In genomic region chr2:113202305-113203216, GRCh38 we compare ENCODE assay signal across 14 cellular contexts. TPM values are rescaled to one million over a fixed set of nuclear protein-coding genes. Genes with fewer than 3 reads are reported as not detected.
DNase-seq lines count a peak whose midpoint lies in the region; ATAC-seq, FAIRE-seq and TF ChIP-seq lines count a peak whose summit lies in the region.
"Had no signal": no experiment of that assay in that cellular context is flagged by ENCODE, and none has a peak within 500 bp of the region (broad histone marks: within the 10 kb centered on the region; RNA-seq: fewer than 3 reads in every experiment).

No MANE protein-coding gene starts in this region.

- H4K8ac ChIP-seq in mesenchymal stem cell (ENCODE audit: low read length): no peak overlapping the region

- H3K23ac ChIP-seq in mesenchymal stem cell (ENCODE audit: low read length in 2 of 2): no peak overlapping the region

- H3K14ac ChIP-seq in mesenchymal stem cell (ENCODE audit: low read length in 2 of 2): peak overlapping the region in 1 of 2 experiments; percentile 44

- H3K27ac ChIP-seq in AG04450 (ENCODE audit: low read depth, low read length) (no peak overlapping the region), mesenchymal stem cell (ENCODE audit: low read length, poor library complexity, severe bottlenecking) (peak overlapping the region; percentile 83)
- H3K27ac ChIP-seq: brain microvascular endothelial cell, left ventricle myocardium inferior, right lobe of liver had no signal

- H3K4me2 ChIP-seq in mesenchymal stem cell (ENCODE audit: low read length, poor library complexity, severe bottlenecking): no peak overlapping the region

- H3K36me3 Mint-ChIP-seq in activated naive CD8-positive, alpha-beta T cell treated with anti-CD3 and anti-CD28 coated beads, Interleukin-2, amount 10 ng/mL, durations not matched to agents 7 days and 5 days: peaks cover 22% of the 10 kb centered on the region

- DNase-seq in AG04450 (ENCODE audit: low read depth, low spot score): no peak
- DNase-seq in GM12891 (ENCODE audit: insufficient read length, low spot score): no peak
- DNase-seq in activated naive CD8-positive, alpha-beta T cell treated with anti-CD3 and anti-CD28 coated beads, Interleukin-2, amount 10 ng/mL, durations not matched to agents 7 days and 5 days: no peak
- no peak for DNase-seq in mesenchymal stem cell
- DNase-seq in NCI-H82 treated with DMSO at 0.1 percent for 48 hours (lab: John Stamatoyannopoulos, UW; ENCODE audit: unreplicated experiment): no peak
- DNase-seq in HAP-1 (ENCODE audit: low spot score in 2 of 2): no peak
- DNase-seq in RPMI8226: no peak
- no peak for DNase-seq in effector CD8-positive, alpha-beta T cell (lab: John Stamatoyannopoulos, UW)
- DNase-seq: activated CD4-positive, alpha-beta T cell treated with anti-CD3 and anti-CD28 coated beads, Interleukin-2, amount 50 U/mL, for 4 hours; left ventricle myocardium inferior; NCI-H345 had no signal

- peaks cover 0 to 14% of the 10 kb centered on the region in 2 experiments for H3K36me3 ChIP-seq in mesenchymal stem cell (ENCODE audit: control insufficient read depth in 1 of 2, insufficient read depth in 2 of 2, low read depth in 1 of 2, low read length in 2 of 2)
- no peaks in the 10 kb centered on the region for H3K36me3 ChIP-seq in HAP-1 (replicated peaks)
- H3K36me3 ChIP-seq: brain microvascular endothelial cell, left ventricle myocardium inferior had no signal

- no peak overlapping the region for H2AFZ ChIP-seq in mesenchymal stem cell (ENCODE audit: low read depth, low read length)

- FAIRE-seq in GM12891 (lab: Jason Lieb, UNC): no peak
- FAIRE-seq: GM18507 had no signal

- CTCF ChIA-PET in AG04450 (lab: Charles Lee): interaction anchor here (1.0 to 12.1 kb wide), 7 partner anchors 9 to 187 kb away, joined by 3 to 200 read pairs (median 10); no protein-coding TSS in a partner anchor

- peak overlapping the region; percentile 81 for H2AK5ac ChIP-seq in mesenchymal stem cell (ENCODE audit: low read length, severe bottlenecking)

- peak overlapping the region; percentile 19 for H3K9ac ChIP-seq in mesenchymal stem cell (ENCODE audit: low read length)

- peak overlapping the region; percentile 77 for H3K27ac Mint-ChIP-seq in activated naive CD8-positive, alpha-beta T cell treated with anti-CD3 and anti-CD28 coated beads, Interleukin-2, amount 10 ng/mL, durations not matched to agents 7 days and 5 days

- 0 out of 2 replicates have a peak, but pooled peaks have one; percentile 3 for TF ChIP-seq CTCF in AG04450 (IDR thresholded peaks at IDR 0.05; ENCODE audit: low read depth, low read length)

- no peaks in the 10 kb centered on the region for H3K9me3 Mint-ChIP-seq in activated naive CD8-positive, alpha-beta T cell treated with anti-CD3 and anti-CD28 coated beads, Interleukin-2, amount 10 ng/mL, durations not matched to agents 7 days and 5 days

- H3K79me1 ChIP-seq in mesenchymal stem cell (replicated peaks; ENCODE audit: low read length, poor library complexity, severe bottlenecking): peaks cover 5% of the 10 kb centered on the region

- POLR2A ChIA-PET in AG04450 (lab: Yijun Ruan, JAX): no interaction called here
- POLR2A ChIA-PET in activated naive CD8-positive, alpha-beta T cell treated with anti-CD3 and anti-CD28 coated beads, Interleukin-2, amount 10 ng/mL, durations not matched to agents 7 days and 5 days (lab: Charles Lee): interaction anchor here (0.6 to 1.8 kb wide), 5 partner anchors 27 to 134 kb away, joined by 3 to 5 read pairs (median 4); partner anchors contain the start of gene IL1F10

- H2BK5ac ChIP-seq in mesenchymal stem cell (ENCODE audit: low read depth, low read length, poor library complexity, severe bottlenecking): peak overlapping the region; percentile 47

- H3K4me3 ChIP-seq in AG04450 (ENCODE audit: low read depth, low read length) (no peak overlapping the region), mesenchymal stem cell (ENCODE audit: insufficient read depth in 1 of 2, low read depth in 1 of 2, low read length in 2 of 2) (no peak overlapping the region), HAP-1 (no peak overlapping the region)
- H3K4me3 ChIP-seq: left ventricle myocardium inferior, right lobe of liver had no signal

- no peak overlapping the region for H2BK15ac ChIP-seq in mesenchymal stem cell (ENCODE audit: low read depth, poor library complexity, severe bottlenecking)

- peaks cover 8% of the 10 kb centered on the region for H3K27me3 ChIP-seq in AG04450 (ENCODE audit: control insufficient read depth, insufficient read depth, low read length)
- no peaks in the 10 kb centered on the region for H3K27me3 ChIP-seq in mesenchymal stem cell (ENCODE audit: control insufficient read depth in 1 of 2, insufficient read depth in 1 of 2, low read length in 2 of 2)
- no peaks in the 10 kb centered on the region for H3K27me3 ChIP-seq in HAP-1 (ENCODE audit: low read depth)
- H3K27me3 ChIP-seq: brain microvascular endothelial cell, right lobe of liver had no signal

- H3K9me3 ChIP-seq in AG04450 (ENCODE audit: control insufficient read depth, insufficient read depth, low read length) (no peaks in the 10 kb centered on the region; the same call in 1 of the 2 replicates), mesenchymal stem cell (ENCODE audit: control insufficient read depth, low read length) (no peaks in the 10 kb centered on the region), HAP-1 (no peaks in the 10 kb centered on the region)
- H3K9me3 ChIP-seq: left ventricle myocardium inferior, right lobe of liver had no signal

- H2BK12ac ChIP-seq in mesenchymal stem cell (ENCODE audit: low read length in 2 of 2): no peak overlapping the region

- H3K18ac ChIP-seq in mesenchymal stem cell (ENCODE audit: low read depth in 1 of 2, low read length in 2 of 2): no peak overlapping the region

- H3K4me3 Mint-ChIP-seq in activated naive CD8-positive, alpha-beta T cell treated with anti-CD3 and anti-CD28 coated beads, Interleukin-2, amount 10 ng/mL, durations not matched to agents 7 days and 5 days: no peak overlapping the region

- peak; percentile 73; the same call in 1 of the 2 replicates for TF ChIP-seq POLR2A in GM12891 (IDR thresholded peaks at IDR 0.05; ENCODE audit: low read depth, low read length)

- no peaks in the 10 kb centered on the region for H3K27me3 Mint-ChIP-seq in activated naive CD8-positive, alpha-beta T cell treated with anti-CD3 and anti-CD28 coated beads, Interleukin-2, amount 10 ng/mL, durations not matched to agents 7 days and 5 days

- 87% methylated on average over 13 of the region's 13 CpGs for whole genome bisulfite sequencing in mesenchymal stem cell

- H3K4me1 ChIP-seq in mesenchymal stem cell (ENCODE audit: control insufficient read depth, insufficient read depth, low read depth, low read length): peaks cover 42% of the 10 kb centered on the region
- H3K4me1 ChIP-seq in HAP-1: no peaks in the 10 kb centered on the region

- H3K4ac ChIP-seq in mesenchymal stem cell (ENCODE audit: low read depth in 1 of 2, low read length in 2 of 2): no peak overlapping the region

- in situ Hi-C loops in HAP-1 (cut with MboI; ENCODE audit: low sequenced_read_pairs): loop anchor here (10.0 kb wide), 1 partner anchor 172 kb away; no protein-coding TSS in a partner anchor

- no peak overlapping the region for H2BK120ac ChIP-seq in mesenchymal stem cell (ENCODE audit: low read depth, low read length)

- peaks cover 27% of the 10 kb centered on the region for H3K4me1 Mint-ChIP-seq in activated naive CD8-positive, alpha-beta T cell treated with anti-CD3 and anti-CD28 coated beads, Interleukin-2, amount 10 ng/mL, durations not matched to agents 7 days and 5 days

- no peak for ATAC-seq in activated naive CD8-positive, alpha-beta T cell treated with anti-CD3 and anti-CD28 coated beads, Interleukin-2, amount 10 ng/mL, durations not matched to agents 7 days and 5 days (ENCODE audit: low read depth)
- ATAC-seq: right lobe of liver had no signal

- H4K91ac ChIP-seq in mesenchymal stem cell (ENCODE audit: low read length): no peak overlapping the region

TF ChIP-seq in GM12891, 5 proteins besides CTCF, POLR2A, EP300 and RAD21:
- TF ChIP-seq SPI1 (IDR thresholded peaks at IDR 0.05; ENCODE audit: low read depth, low read length): no peak
- no peak for TF ChIP-seq TAF1 (IDR thresholded peaks at IDR 0.05; ENCODE audit: low read depth, low read length)
- TF ChIP-seq POLR2AphosphoS5 (IDR thresholded peaks at IDR 0.05; ENCODE audit: low read depth, low read length): peak; percentile 61
- 0 out of 2 replicates have a peak, but pooled peaks have one; percentile 9 for TF ChIP-seq POU2F2 (IDR thresholded peaks at IDR 0.05; ENCODE audit: low read depth, low read length)

RNA-seq across cellular contexts. Expression of gene PSD4, which starts 28.8 kb away (rescaled TPM):
- polyA plus RNA-seq in AG04450 (2011; rRNA removed): 0.32 and 0.37 TPM in 2 replicates
- polyA minus RNA-seq in AG04450 (2011; rRNA and poly(A)+ RNA removed): 0.17 and 0.32 TPM in 2 replicates
- polyA plus RNA-seq in GM12891 (2012; ENCODE audit: low read depth, missing spikeins): 57.5 TPM
- 100 to 1,000 TPM; 361 to 385 TPM for total RNA-seq in activated naive CD8-positive, alpha-beta T cell treated with anti-CD3 and anti-CD28 coated beads, Interleukin-2, amount 10 ng/mL, durations not matched to agents 7 days and 5 days
- 0.37 TPM for polyA plus RNA-seq in mesenchymal stem cell (2013, experiment 1 of 2)
- polyA plus RNA-seq in mesenchymal stem cell (2013, experiment 2 of 2): 0.45 TPM
